ENCODE assay signal across 2 cellular contexts in the genomic region with DNA sequence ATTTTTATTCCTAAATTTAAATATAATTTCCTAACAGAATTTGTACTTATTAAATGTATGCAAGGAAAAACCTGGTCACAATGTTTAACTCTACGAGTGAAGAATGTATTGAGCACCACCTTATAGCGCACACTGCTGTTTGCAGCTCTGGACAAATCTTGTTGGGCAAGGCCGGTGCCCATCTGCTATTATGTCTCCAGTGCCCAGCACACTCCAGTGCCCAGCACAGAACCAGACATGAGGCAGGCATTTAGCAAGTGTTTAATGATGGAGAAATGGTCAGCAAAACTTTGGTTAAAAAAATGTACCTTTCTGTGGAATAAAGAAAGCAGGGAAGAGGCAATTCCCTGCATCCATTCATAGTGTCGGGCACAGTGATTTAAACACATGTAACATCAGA.
TF ChIP-seq lines count a peak whose summit lies in the region.

No MANE protein-coding gene starts in this region.

TF ChIP-seq in GM23338, 12 proteins besides CTCF, POLR2A, EP300 and RAD21 (continues in another document):
- TF ChIP-seq, protein P1, sequence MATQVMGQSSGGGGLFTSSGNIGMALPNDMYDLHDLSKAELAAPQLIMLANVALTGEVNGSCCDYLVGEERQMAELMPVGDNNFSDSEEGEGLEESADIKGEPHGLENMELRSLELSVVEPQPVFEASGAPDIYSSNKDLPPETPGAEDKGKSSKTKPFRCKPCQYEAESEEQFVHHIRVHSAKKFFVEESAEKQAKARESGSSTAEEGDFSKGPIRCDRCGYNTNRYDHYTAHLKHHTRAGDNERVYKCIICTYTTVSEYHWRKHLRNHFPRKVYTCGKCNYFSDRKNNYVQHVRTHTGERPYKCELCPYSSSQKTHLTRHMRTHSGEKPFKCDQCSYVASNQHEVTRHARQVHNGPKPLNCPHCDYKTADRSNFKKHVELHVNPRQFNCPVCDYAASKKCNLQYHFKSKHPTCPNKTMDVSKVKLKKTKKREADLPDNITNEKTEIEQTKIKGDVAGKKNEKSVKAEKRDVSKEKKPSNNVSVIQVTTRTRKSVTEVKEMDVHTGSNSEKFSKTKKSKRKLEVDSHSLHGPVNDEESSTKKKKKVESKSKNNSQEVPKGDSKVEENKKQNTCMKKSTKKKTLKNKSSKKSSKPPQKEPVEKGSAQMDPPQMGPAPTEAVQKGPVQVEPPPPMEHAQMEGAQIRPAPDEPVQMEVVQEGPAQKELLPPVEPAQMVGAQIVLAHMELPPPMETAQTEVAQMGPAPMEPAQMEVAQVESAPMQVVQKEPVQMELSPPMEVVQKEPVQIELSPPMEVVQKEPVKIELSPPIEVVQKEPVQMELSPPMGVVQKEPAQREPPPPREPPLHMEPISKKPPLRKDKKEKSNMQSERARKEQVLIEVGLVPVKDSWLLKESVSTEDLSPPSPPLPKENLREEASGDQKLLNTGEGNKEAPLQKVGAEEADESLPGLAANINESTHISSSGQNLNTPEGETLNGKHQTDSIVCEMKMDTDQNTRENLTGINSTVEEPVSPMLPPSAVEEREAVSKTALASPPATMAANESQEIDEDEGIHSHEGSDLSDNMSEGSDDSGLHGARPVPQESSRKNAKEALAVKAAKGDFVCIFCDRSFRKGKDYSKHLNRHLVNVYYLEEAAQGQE (IDR thresholded peaks at IDR 0.05; ENCODE audit: unreplicated experiment) = no peak
- TF ChIP-seq ZNF331 (CRISPR knock-in tag; IDR thresholded peaks at IDR 0.05; ENCODE audit: low read depth) (no peak), NANOG (IDR thresholded peaks at IDR 0.05; ENCODE audit: borderline replicate concordance) (no peak), JUNB (IDR thresholded peaks at IDR 0.05; ENCODE audit: unreplicated experiment) (no peak), ZNF462 (CRISPR knock-in tag; IDR thresholded peaks at IDR 0.05) (no peak), ZNF114 (CRISPR knock-in tag; IDR thresholded peaks at IDR 0.05) (no peak), EZH2 (IDR thresholded peaks at IDR 0.05; ENCODE audit: low read depth, unreplicated experiment) (no peak), STAT1 (IDR thresholded peaks at IDR 0.05; ENCODE audit: unreplicated experiment) (no peak), POLR2AphosphoS5 (IDR thresholded peaks at IDR 0.05; ENCODE audit: low read depth) (no peak), EZH2phosphoT487 (IDR thresholded peaks at IDR 0.05; ENCODE audit: unreplicated experiment) (no peak), CREB1 (CRISPR knock-in tag; IDR thresholded peaks at IDR 0.05; ENCODE audit: low read depth) (no peak)

TF ChIP-seq in WTC11, 78 proteins besides CTCF, POLR2A, EP300 and RAD21 (continued from another document):
- TF ChIP-seq, protein P2, sequence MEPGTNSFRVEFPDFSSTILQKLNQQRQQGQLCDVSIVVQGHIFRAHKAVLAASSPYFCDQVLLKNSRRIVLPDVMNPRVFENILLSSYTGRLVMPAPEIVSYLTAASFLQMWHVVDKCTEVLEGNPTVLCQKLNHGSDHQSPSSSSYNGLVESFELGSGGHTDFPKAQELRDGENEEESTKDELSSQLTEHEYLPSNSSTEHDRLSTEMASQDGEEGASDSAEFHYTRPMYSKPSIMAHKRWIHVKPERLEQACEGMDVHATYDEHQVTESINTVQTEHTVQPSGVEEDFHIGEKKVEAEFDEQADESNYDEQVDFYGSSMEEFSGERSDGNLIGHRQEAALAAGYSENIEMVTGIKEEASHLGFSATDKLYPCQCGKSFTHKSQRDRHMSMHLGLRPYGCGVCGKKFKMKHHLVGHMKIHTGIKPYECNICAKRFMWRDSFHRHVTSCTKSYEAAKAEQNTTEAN (CRISPR knock-in tag; IDR thresholded peaks at IDR 0.05) = no peak
- TF ChIP-seq, protein P3, sequence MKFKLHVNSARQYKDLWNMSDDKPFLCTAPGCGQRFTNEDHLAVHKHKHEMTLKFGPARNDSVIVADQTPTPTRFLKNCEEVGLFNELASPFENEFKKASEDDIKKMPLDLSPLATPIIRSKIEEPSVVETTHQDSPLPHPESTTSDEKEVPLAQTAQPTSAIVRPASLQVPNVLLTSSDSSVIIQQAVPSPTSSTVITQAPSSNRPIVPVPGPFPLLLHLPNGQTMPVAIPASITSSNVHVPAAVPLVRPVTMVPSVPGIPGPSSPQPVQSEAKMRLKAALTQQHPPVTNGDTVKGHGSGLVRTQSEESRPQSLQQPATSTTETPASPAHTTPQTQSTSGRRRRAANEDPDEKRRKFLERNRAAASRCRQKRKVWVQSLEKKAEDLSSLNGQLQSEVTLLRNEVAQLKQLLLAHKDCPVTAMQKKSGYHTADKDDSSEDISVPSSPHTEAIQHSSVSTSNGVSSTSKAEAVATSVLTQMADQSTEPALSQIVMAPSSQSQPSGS (CRISPR knock-in tag; IDR thresholded peaks at IDR 0.05; ENCODE audit: borderline replicate concordance, low read depth) = no peak
- no peak for TF ChIP-seq ETV6 (CRISPR knock-in tag; IDR thresholded peaks at IDR 0.05)
- no peak for TF ChIP-seq TP53 (CRISPR knock-in tag; IDR thresholded peaks at IDR 0.05)
- TF ChIP-seq CREM (CRISPR knock-in tag; IDR thresholded peaks at IDR 0.05) = no peak
- no peak for TF ChIP-seq TCF7 (CRISPR knock-in tag; IDR thresholded peaks at IDR 0.05; ENCODE audit: low read depth)
- TF ChIP-seq SMAD4 (CRISPR knock-in tag; IDR thresholded peaks at IDR 0.05) = no peak
- no peak for TF ChIP-seq ZNF671 (CRISPR knock-in tag; IDR thresholded peaks at IDR 0.05)
- no peak for TF ChIP-seq NR3C1 (CRISPR knock-in tag; conservative IDR thresholded peaks at IDR 0.05; ENCODE audit: low read depth)
- no peak for TF ChIP-seq MYBL2 (CRISPR knock-in tag; IDR thresholded peaks at IDR 0.05)
TF ChIP-seq in WTC11: peak in this region for 0.
